27 cellular contexts compared by ENCODE assay signal in genomic region chr3:165640970-165641369, GRCh38.
DNase-seq lines count a peak whose midpoint lies in the region; ATAC-seq and TF ChIP-seq lines count a peak whose summit lies in the region.
"Had no signal": no experiment of that assay in that cellular context is flagged by ENCODE, and none has a peak within 500 bp of the region (broad histone marks: within the 10 kb centered on the region; RNA-seq: fewer than 3 reads in every experiment).

No MANE protein-coding gene starts in this region.

- ATAC-seq in GM21723 (IDR thresholded peaks at IDR 0.05; ENCODE audit: unreplicated experiment) = no peak
- ATAC-seq: CD8-positive, alpha-beta T cell; gastrocnemius medialis; PC-3; stimulated activated effector memory CD8-positive, alpha-beta T cell treated with anti-CD3 and anti-CD28 coated beads, Interleukin-12 subunit alpha, Interleukin-12 subunit beta, amount 100 ng/mL, for 72 hours had no signal

- WGBS in liver = 93% methylated on average over 1 of the region's 1 CpG

- H3K4me1 ChIP-seq in liver (ENCODE audit: control insufficient read depth in 4 of 4, insufficient read depth in 4 of 4, low read length in 3 of 4) = peaks cover 2 to 26% (median 17%) of the 10 kb centered on the region in 4 donors
- H3K4me1 ChIP-seq: gastrocnemius medialis had no signal

- H3K27me3 Mint-ChIP-seq in chondrocyte (ENCODE audit: low read depth) = no peaks in the 10 kb centered on the region
- H3K27me3 Mint-ChIP-seq: memory B cell had no signal

- TF ChIP-seq RAD21 in liver (IDR thresholded peaks at IDR 0.05) = peak in 1 of 2 donors; percentile 30

- H3K9ac ChIP-seq in liver (ENCODE audit: low read depth in 1 of 2, low read length in 2 of 2) = no peak overlapping the region
- H3K9ac ChIP-seq: KMS-11 had no signal

- peak overlapping the region in 1 of 2 donors; percentile 53 for H3K27ac ChIP-seq in liver (ENCODE audit: low read depth in 1 of 2, low read length in 2 of 2)
- H3K27ac ChIP-seq: gastrocnemius medialis, hepatocyte, KMS-11, SK-N-MC, tibial nerve had no signal

- DNase-seq in DMS153 treated with DMSO at 0.1 percent for 48 hours (lab: John Stamatoyannopoulos, UW; ENCODE audit: unreplicated experiment) (peak; percentile 14), NCI-H1436 (lab: John Stamatoyannopoulos, UW) (peak; percentile 63), NCI-H748 treated with DMSO at 0.1 percent for 48 hours (lab: John Stamatoyannopoulos, UW) (peak; percentile 85), NCI-H345 (lab: John Stamatoyannopoulos, UW) (no peak), chondrocyte (ENCODE audit: low spot score) (no peak)
- DNase-seq: activated CD4-positive, alpha-beta T cell treated with anti-CD3 and anti-CD28 coated beads, Interleukin-2, amount 50 U/mL, for 1 hour; activated CD4-positive, CD25-positive, alpha-beta regulatory T cell; activated naive CD4-positive, alpha-beta T cell; activated T-cell treated with anti-CD3 and anti-CD28 coated beads, Interleukin-2, amount 50 U/mL, for 48 hours; BE2C; CD8-positive, alpha-beta T cell; gastrocnemius medialis; HCEC 1CT; MM.1S; NCI-H1694; NCI-H446 treated with DMSO at 0.1 percent for 48 hours; PC-3; stimulated activated CD4-positive, alpha-beta T cell treated with anti-CD3 and anti-CD28 coated beads, Interleukin-15, amount 100 ng/mL, for 24 hours had no signal

- peaks cover 6% of the 10 kb centered on the region for H3K9me3 Mint-ChIP-seq in chondrocyte (ENCODE audit: low read depth)

- H3K4me1 Mint-ChIP-seq in chondrocyte (ENCODE audit: low read depth) = peaks cover 21% of the 10 kb centered on the region
- H3K4me1 Mint-ChIP-seq: memory B cell; stimulated activated effector memory CD8-positive, alpha-beta T cell treated with anti-CD3 and anti-CD28 coated beads, Interleukin-12 subunit alpha, Interleukin-12 subunit beta, amount 100 ng/mL, for 72 hours had no signal

- no peak for TF ChIP-seq CTCF in liver (IDR thresholded peaks at IDR 0.05; ENCODE audit: low read depth, low read length, missing input control)
- TF ChIP-seq CTCF in chondrocyte (IDR thresholded peaks at IDR 0.05) = no peak

- no peak overlapping the region for H3K27ac Mint-ChIP-seq in chondrocyte (ENCODE audit: unreplicated experiment)
- H3K27ac Mint-ChIP-seq: CD8-positive, alpha-beta T cell; memory B cell; stimulated activated effector memory CD8-positive, alpha-beta T cell treated with anti-CD3 and anti-CD28 coated beads, Interleukin-12 subunit alpha, Interleukin-12 subunit beta, amount 100 ng/mL, for 72 hours had no signal

- no peaks in the 10 kb centered on the region for H3K36me3 Mint-ChIP-seq in chondrocyte (ENCODE audit: low read depth)
- H3K36me3 Mint-ChIP-seq: CD8-positive, alpha-beta T cell; memory B cell; stimulated activated effector memory CD8-positive, alpha-beta T cell treated with anti-CD3 and anti-CD28 coated beads, Interleukin-12 subunit alpha, Interleukin-12 subunit beta, amount 100 ng/mL, for 72 hours had no signal

- H3K27me3 ChIP-seq in liver (ENCODE audit: control insufficient read depth in 4 of 4, insufficient read depth in 4 of 4, low read length in 3 of 4) = no peaks in the 10 kb centered on the region
- H3K27me3 ChIP-seq: BE2C, gastrocnemius medialis, hepatocyte, tibial nerve had no signal

- H3K4me3 ChIP-seq in liver (ENCODE audit: low read depth in 1 of 3, low read length in 3 of 3) = no peak overlapping the region
- H3K4me3 ChIP-seq: gastrocnemius medialis, hepatocyte, SK-N-MC, tibial nerve had no signal

- no peak overlapping the region for H3K4me3 Mint-ChIP-seq in chondrocyte (ENCODE audit: unreplicated experiment)
- H3K4me3 Mint-ChIP-seq: CD8-positive, alpha-beta T cell; memory B cell; nephron; stimulated activated effector memory CD8-positive, alpha-beta T cell treated with anti-CD3 and anti-CD28 coated beads, Interleukin-12 subunit alpha, Interleukin-12 subunit beta, amount 100 ng/mL, for 72 hours had no signal

- no peaks in the 10 kb centered on the region for H3K36me3 ChIP-seq in liver (ENCODE audit: control insufficient read depth in 4 of 4, insufficient read depth in 3 of 4, low read depth in 1 of 4, low read length in 3 of 4)
- H3K36me3 ChIP-seq: BE2C, gastrocnemius medialis, tibial nerve had no signal

- H3K9me3 ChIP-seq in liver (ENCODE audit: control insufficient read depth in 4 of 4, low read length in 3 of 4) = peaks cover 0 to 5% (median under 1%) of the 10 kb centered on the region in 4 donors
- H3K9me3 ChIP-seq: BE2C, gastrocnemius medialis, tibial nerve had no signal

TF ChIP-seq in liver, 16 proteins besides CTCF, POLR2A, EP300 and RAD21:
- TF ChIP-seq TAF1 (conservative IDR thresholded peaks at IDR 0.05) (no peak), ZBTB33 (IDR thresholded peaks at IDR 0.05) (peak; percentile 47), HNF4G (IDR thresholded peaks at IDR 0.05) (peak; percentile 5), FOXA2 (IDR thresholded peaks at IDR 0.05) (peak; percentile 82), NR2F2 (IDR thresholded peaks at IDR 0.05) (no peak), EGR1 (IDR thresholded peaks at IDR 0.05; ENCODE audit: low read depth in 2 of 2) (no peak), MAX (IDR thresholded peaks at IDR 0.05) (peak; percentile 41), ATF3 (IDR thresholded peaks at IDR 0.05) (no peak), SP1 (IDR thresholded peaks at IDR 0.05) (no peak), YY1 (IDR thresholded peaks at IDR 0.05) (peak; percentile 48), HNF4A (conservative IDR thresholded peaks at IDR 0.05) (peak; percentile 47 to 58), REST (IDR thresholded peaks at IDR 0.05) (no peak), GABPA (IDR thresholded peaks at IDR 0.05 in 1 of 2, conservative IDR thresholded peaks at IDR 0.05 in 1 of 2) (no peak), RXRA (IDR thresholded peaks at IDR 0.05) (peak in 1 of 2 donors; percentile 69), FOXA1 (IDR thresholded peaks at IDR 0.05) (peak; percentile 42), JUND (IDR thresholded peaks at IDR 0.05) (peak in 1 of 2 donors; percentile 32)

Comparison
In these comparisons a context has a peak if more than half of its experiments do, and no peak if none do; other contexts are left out.
1. DNase-seq: peak in DMS153 treated with DMSO at 0.1 percent for 48 hours (single experiment), NCI-H1436 (single experiment) and NCI-H748 treated with DMSO at 0.1 percent for 48 hours (single experiment); none in NCI-H345 (single experiment) and chondrocyte (single experiment).